Comparison of ENCODE assay signal across 1 cellular context in the genomic region with DNA sequence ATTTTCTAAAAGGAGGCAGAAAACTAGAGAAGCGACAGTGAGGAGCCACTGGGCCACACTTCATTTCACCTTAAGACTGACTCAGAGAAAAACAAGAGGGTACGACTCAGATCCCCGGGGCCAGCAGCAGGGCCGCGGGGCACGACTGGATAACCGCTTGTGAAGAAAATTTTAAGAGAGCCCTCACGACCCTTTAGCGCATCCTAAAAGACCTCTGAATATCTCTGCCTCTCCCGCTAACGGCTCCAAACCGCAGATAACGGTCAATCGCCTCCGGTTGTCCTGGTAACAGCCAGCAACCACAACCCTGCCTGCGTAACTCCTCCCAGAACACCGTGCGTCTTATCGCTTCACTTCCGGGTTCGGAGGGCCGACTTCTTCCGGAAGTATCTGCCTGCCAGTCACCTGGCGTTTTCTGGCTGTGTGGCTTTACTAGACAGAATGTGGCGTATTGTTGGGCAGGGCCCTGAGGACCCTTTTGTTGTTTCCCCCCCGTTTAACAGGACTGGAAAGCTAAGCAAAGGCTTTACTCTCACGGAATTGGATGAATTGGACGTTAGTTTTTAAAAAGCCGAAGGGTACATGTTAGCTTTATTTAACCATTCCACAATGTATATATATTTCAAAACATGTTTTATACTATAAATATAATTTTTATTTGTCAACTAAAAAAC.
A peak's percentile ranks its signal among the peaks of the same experiment; 100 is the strongest.
TF ChIP-seq lines count a peak whose summit lies in the region.

No MANE protein-coding gene starts in this region.

TF ChIP-seq in HepG2, 621 proteins besides CTCF, POLR2A, EP300 and RAD21 (continued from another document and continues in another):
- TF ChIP-seq, protein P1, sequence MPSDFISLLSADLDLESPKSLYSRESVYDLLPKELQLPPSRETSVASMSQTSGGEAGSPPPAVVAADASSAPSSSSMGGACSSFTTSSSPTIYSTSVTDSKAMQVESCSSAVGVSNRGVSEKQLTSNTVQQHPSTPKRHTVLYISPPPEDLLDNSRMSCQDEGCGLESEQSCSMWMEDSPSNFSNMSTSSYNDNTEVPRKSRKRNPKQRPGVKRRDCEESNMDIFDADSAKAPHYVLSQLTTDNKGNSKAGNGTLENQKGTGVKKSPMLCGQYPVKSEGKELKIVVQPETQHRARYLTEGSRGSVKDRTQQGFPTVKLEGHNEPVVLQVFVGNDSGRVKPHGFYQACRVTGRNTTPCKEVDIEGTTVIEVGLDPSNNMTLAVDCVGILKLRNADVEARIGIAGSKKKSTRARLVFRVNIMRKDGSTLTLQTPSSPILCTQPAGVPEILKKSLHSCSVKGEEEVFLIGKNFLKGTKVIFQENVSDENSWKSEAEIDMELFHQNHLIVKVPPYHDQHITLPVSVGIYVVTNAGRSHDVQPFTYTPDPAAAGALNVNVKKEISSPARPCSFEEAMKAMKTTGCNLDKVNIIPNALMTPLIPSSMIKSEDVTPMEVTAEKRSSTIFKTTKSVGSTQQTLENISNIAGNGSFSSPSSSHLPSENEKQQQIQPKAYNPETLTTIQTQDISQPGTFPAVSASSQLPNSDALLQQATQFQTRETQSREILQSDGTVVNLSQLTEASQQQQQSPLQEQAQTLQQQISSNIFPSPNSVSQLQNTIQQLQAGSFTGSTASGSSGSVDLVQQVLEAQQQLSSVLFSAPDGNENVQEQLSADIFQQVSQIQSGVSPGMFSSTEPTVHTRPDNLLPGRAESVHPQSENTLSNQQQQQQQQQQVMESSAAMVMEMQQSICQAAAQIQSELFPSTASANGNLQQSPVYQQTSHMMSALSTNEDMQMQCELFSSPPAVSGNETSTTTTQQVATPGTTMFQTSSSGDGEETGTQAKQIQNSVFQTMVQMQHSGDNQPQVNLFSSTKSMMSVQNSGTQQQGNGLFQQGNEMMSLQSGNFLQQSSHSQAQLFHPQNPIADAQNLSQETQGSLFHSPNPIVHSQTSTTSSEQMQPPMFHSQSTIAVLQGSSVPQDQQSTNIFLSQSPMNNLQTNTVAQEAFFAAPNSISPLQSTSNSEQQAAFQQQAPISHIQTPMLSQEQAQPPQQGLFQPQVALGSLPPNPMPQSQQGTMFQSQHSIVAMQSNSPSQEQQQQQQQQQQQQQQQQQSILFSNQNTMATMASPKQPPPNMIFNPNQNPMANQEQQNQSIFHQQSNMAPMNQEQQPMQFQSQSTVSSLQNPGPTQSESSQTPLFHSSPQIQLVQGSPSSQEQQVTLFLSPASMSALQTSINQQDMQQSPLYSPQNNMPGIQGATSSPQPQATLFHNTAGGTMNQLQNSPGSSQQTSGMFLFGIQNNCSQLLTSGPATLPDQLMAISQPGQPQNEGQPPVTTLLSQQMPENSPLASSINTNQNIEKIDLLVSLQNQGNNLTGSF (CRISPR knock-in tag; IDR thresholded peaks at IDR 0.05), result no peak
- TF ChIP-seq, protein P2, sequence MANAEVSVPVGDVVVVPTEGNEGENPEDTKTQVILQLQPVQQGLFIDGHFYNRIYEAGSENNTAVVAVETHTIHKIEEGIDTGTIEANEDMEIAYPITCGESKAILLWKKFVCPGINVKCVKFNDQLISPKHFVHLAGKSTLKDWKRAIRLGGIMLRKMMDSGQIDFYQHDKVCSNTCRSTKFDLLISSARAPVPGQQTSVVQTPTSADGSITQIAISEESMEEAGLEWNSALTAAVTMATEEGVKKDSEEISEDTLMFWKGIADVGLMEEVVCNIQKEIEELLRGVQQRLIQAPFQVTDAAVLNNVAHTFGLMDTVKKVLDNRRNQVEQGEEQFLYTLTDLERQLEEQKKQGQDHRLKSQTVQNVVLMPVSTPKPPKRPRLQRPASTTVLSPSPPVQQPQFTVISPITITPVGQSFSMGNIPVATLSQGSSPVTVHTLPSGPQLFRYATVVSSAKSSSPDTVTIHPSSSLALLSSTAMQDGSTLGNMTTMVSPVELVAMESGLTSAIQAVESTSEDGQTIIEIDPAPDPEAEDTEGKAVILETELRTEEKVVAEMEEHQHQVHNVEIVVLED (CRISPR knock-in tag; IDR thresholded peaks at IDR 0.05; ENCODE audit: borderline replicate concordance), result peak; percentile 85; the same call in 1 of the 2 replicates
- TF ChIP-seq HNF4A (CRISPR knock-in tag; IDR thresholded peaks at IDR 0.05) (peak; percentile 35; the same call in 1 of the 2 replicates), ZNF235 (CRISPR knock-in tag; IDR thresholded peaks at IDR 0.05; ENCODE audit: borderline replicate concordance) (no peak), EZH2 (conservative IDR thresholded peaks at IDR 0.05; ENCODE audit: low read depth, low read length) (no peak), FOSL1 (CRISPR knock-in tag; IDR thresholded peaks at IDR 0.05; ENCODE audit: borderline replicate concordance) (no peak), MEIS1 (CRISPR knock-in tag; IDR thresholded peaks at IDR 0.05; ENCODE audit: borderline replicate concordance) (0 out of 2 replicates have a peak, but pooled peaks have one; percentile 55), ZNF615 (CRISPR knock-in tag; IDR thresholded peaks at IDR 0.05; ENCODE audit: borderline replicate concordance) (no peak), ZNF256 (CRISPR knock-in tag; conservative IDR thresholded peaks at IDR 0.05) (no peak), ZNF780A (CRISPR knock-in tag; IDR thresholded peaks at IDR 0.05) (no peak), RELA (CRISPR knock-in tag; IDR thresholded peaks at IDR 0.05) (no peak), RCOR2 (CRISPR knock-in tag; IDR thresholded peaks at IDR 0.05) (no peak), SIX1 (CRISPR knock-in tag; IDR thresholded peaks at IDR 0.05; ENCODE audit: borderline replicate concordance) (no peak), ZNF670 (CRISPR knock-in tag; IDR thresholded peaks at IDR 0.05; ENCODE audit: borderline replicate concordance) (no peak), ZNF879 (CRISPR knock-in tag; IDR thresholded peaks at IDR 0.05) (no peak), HMG20A (CRISPR knock-in tag; IDR thresholded peaks at IDR 0.05; ENCODE audit: borderline replicate concordance) (no peak), KDM2A (CRISPR knock-in tag; IDR thresholded peaks at IDR 0.05; ENCODE audit: borderline replicate concordance, low read depth) (peak; percentile 86)
- TF ChIP-seq, protein P3, sequence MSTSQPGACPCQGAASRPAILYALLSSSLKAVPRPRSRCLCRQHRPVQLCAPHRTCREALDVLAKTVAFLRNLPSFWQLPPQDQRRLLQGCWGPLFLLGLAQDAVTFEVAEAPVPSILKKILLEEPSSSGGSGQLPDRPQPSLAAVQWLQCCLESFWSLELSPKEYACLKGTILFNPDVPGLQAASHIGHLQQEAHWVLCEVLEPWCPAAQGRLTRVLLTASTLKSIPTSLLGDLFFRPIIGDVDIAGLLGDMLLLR (CRISPR knock-in tag; IDR thresholded peaks at IDR 0.05), result no peak
- TF ChIP-seq, protein P4, sequence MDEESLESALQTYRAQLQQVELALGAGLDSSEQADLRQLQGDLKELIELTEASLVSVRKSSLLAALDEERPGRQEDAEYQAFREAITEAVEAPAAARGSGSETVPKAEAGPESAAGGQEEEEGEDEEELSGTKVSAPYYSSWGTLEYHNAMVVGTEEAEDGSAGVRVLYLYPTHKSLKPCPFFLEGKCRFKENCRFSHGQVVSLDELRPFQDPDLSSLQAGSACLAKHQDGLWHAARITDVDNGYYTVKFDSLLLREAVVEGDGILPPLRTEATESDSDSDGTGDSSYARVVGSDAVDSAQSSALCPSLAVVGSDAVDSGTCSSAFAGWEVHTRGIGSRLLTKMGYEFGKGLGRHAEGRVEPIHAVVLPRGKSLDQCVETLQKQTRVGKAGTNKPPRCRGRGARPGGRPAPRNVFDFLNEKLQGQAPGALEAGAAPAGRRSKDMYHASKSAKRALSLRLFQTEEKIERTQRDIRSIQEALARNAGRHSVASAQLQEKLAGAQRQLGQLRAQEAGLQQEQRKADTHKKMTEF (CRISPR knock-in tag; IDR thresholded peaks at IDR 0.05), result peak; percentile 70
- TF ChIP-seq, protein P5, sequence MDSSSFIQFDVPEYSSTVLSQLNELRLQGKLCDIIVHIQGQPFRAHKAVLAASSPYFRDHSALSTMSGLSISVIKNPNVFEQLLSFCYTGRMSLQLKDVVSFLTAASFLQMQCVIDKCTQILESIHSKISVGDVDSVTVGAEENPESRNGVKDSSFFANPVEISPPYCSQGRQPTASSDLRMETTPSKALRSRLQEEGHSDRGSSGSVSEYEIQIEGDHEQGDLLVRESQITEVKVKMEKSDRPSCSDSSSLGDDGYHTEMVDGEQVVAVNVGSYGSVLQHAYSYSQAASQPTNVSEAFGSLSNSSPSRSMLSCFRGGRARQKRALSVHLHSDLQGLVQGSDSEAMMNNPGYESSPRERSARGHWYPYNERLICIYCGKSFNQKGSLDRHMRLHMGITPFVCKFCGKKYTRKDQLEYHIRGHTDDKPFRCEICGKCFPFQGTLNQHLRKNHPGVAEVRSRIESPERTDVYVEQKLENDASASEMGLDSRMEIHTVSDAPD (CRISPR knock-in tag; IDR thresholded peaks at IDR 0.05), result no peak
- TF ChIP-seq, protein P6, sequence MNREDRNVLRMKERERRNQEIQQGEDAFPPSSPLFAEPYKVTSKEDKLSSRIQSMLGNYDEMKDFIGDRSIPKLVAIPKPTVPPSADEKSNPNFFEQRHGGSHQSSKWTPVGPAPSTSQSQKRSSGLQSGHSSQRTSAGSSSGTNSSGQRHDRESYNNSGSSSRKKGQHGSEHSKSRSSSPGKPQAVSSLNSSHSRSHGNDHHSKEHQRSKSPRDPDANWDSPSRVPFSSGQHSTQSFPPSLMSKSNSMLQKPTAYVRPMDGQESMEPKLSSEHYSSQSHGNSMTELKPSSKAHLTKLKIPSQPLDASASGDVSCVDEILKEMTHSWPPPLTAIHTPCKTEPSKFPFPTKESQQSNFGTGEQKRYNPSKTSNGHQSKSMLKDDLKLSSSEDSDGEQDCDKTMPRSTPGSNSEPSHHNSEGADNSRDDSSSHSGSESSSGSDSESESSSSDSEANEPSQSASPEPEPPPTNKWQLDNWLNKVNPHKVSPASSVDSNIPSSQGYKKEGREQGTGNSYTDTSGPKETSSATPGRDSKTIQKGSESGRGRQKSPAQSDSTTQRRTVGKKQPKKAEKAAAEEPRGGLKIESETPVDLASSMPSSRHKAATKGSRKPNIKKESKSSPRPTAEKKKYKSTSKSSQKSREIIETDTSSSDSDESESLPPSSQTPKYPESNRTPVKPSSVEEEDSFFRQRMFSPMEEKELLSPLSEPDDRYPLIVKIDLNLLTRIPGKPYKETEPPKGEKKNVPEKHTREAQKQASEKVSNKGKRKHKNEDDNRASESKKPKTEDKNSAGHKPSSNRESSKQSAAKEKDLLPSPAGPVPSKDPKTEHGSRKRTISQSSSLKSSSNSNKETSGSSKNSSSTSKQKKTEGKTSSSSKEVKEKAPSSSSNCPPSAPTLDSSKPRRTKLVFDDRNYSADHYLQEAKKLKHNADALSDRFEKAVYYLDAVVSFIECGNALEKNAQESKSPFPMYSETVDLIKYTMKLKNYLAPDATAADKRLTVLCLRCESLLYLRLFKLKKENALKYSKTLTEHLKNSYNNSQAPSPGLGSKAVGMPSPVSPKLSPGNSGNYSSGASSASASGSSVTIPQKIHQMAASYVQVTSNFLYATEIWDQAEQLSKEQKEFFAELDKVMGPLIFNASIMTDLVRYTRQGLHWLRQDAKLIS (CRISPR knock-in tag; IDR thresholded peaks at IDR 0.05), result no peak
- TF ChIP-seq, protein P7, sequence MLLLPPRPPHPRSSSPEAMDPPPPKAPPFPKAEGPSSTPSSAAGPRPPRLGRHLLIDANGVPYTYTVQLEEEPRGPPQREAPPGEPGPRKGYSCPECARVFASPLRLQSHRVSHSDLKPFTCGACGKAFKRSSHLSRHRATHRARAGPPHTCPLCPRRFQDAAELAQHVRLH (CRISPR knock-in tag; IDR thresholded peaks at IDR 0.05; ENCODE audit: borderline replicate concordance, low read depth), result peak; percentile 68; the same call in 1 of the 2 replicates
- TF ChIP-seq, protein P8, sequence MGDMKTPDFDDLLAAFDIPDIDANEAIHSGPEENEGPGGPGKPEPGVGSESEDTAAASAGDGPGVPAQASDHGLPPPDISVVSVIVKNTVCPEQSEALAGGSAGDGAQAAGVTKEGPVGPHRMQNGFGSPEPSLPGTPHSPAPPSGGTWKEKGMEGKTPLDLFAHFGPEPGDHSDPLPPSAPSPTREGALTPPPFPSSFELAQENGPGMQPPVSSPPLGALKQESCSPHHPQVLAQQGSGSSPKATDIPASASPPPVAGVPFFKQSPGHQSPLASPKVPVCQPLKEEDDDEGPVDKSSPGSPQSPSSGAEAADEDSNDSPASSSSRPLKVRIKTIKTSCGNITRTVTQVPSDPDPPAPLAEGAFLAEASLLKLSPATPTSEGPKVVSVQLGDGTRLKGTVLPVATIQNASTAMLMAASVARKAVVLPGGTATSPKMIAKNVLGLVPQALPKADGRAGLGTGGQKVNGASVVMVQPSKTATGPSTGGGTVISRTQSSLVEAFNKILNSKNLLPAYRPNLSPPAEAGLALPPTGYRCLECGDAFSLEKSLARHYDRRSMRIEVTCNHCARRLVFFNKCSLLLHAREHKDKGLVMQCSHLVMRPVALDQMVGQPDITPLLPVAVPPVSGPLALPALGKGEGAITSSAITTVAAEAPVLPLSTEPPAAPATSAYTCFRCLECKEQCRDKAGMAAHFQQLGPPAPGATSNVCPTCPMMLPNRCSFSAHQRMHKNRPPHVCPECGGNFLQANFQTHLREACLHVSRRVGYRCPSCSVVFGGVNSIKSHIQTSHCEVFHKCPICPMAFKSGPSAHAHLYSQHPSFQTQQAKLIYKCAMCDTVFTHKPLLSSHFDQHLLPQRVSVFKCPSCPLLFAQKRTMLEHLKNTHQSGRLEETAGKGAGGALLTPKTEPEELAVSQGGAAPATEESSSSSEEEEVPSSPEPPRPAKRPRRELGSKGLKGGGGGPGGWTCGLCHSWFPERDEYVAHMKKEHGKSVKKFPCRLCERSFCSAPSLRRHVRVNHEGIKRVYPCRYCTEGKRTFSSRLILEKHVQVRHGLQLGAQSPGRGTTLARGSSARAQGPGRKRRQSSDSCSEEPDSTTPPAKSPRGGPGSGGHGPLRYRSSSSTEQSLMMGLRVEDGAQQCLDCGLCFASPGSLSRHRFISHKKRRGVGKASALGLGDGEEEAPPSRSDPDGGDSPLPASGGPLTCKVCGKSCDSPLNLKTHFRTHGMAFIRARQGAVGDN (CRISPR knock-in tag; IDR thresholded peaks at IDR 0.05), result peak; percentile 70
- TF ChIP-seq, protein P9, sequence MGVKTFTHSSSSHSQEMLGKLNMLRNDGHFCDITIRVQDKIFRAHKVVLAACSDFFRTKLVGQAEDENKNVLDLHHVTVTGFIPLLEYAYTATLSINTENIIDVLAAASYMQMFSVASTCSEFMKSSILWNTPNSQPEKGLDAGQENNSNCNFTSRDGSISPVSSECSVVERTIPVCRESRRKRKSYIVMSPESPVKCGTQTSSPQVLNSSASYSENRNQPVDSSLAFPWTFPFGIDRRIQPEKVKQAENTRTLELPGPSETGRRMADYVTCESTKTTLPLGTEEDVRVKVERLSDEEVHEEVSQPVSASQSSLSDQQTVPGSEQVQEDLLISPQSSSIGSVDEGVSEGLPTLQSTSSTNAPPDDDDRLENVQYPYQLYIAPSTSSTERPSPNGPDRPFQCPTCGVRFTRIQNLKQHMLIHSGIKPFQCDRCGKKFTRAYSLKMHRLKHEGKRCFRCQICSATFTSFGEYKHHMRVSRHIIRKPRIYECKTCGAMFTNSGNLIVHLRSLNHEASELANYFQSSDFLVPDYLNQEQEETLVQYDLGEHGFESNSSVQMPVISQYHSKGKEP (CRISPR knock-in tag; IDR thresholded peaks at IDR 0.05), result no peak
- TF ChIP-seq, protein P10, sequence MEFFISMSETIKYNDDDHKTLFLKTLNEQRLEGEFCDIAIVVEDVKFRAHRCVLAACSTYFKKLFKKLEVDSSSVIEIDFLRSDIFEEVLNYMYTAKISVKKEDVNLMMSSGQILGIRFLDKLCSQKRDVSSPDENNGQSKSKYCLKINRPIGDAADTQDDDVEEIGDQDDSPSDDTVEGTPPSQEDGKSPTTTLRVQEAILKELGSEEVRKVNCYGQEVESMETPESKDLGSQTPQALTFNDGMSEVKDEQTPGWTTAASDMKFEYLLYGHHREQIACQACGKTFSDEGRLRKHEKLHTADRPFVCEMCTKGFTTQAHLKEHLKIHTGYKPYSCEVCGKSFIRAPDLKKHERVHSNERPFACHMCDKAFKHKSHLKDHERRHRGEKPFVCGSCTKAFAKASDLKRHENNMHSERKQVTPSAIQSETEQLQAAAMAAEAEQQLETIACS (CRISPR knock-in tag; IDR thresholded peaks at IDR 0.05), result no peak
